1 cellular context compared by ENCODE assay signal in genomic region chr17:60766778-60767190, GRCh38.
TF ChIP-seq lines count a peak whose summit lies in the region.

No MANE protein-coding gene starts in this region.

TF ChIP-seq in HepG2, 621 proteins besides CTCF, POLR2A, EP300 and RAD21 (continues in another document):
- TF ChIP-seq POGZ (CRISPR knock-in tag; IDR thresholded peaks at IDR 0.05) (peak; percentile 72), ZNF468 (CRISPR knock-in tag; IDR thresholded peaks at IDR 0.05) (no peak), GTF3A (CRISPR knock-in tag; conservative IDR thresholded peaks at IDR 0.05) (no peak), ZNF546 (CRISPR knock-in tag; conservative IDR thresholded peaks at IDR 0.05) (no peak), ZKSCAN5 (CRISPR knock-in tag; IDR thresholded peaks at IDR 0.05) (no peak), HOMEZ (CRISPR knock-in tag; IDR thresholded peaks at IDR 0.05; ENCODE audit: low read depth) (0 out of 2 replicates have a peak, but pooled peaks have one; percentile 44), ETV5 (CRISPR knock-in tag; IDR thresholded peaks at IDR 0.05; ENCODE audit: borderline replicate concordance) (peak; percentile 47; the same call in 1 of the 2 replicates), HOXA3 (CRISPR knock-in tag; IDR thresholded peaks at IDR 0.05) (peak; percentile 81), ZNF331 (CRISPR knock-in tag; IDR thresholded peaks at IDR 0.05) (0 out of 2 replicates have a peak, but pooled peaks have one; percentile 40), SSRP1 (CRISPR knock-in tag; IDR thresholded peaks at IDR 0.05) (no peak), ZNF605 (CRISPR knock-in tag; IDR thresholded peaks at IDR 0.05) (no peak), ZNF225 (CRISPR knock-in tag; IDR thresholded peaks at IDR 0.05) (0 out of 2 replicates have a peak, but pooled peaks have one; percentile 28), RCOR2 (CRISPR knock-in tag; IDR thresholded peaks at IDR 0.05) (no peak), RXRA (CRISPR knock-in tag; IDR thresholded peaks at IDR 0.05) (peak; percentile 40; the same call in 1 of the 2 replicates), SP5 (CRISPR knock-in tag; IDR thresholded peaks at IDR 0.05; ENCODE audit: borderline replicate concordance, low read depth) (peak; percentile 74), GTF2F1 (IDR thresholded peaks at IDR 0.05; ENCODE audit: low read length) (no peak), SETDB1 (CRISPR knock-in tag; IDR thresholded peaks at IDR 0.05; ENCODE audit: borderline replicate concordance) (0 out of 2 replicates have a peak, but pooled peaks have one; percentile 69), PREB (CRISPR knock-in tag; IDR thresholded peaks at IDR 0.05) (no peak), PRPF4 (IDR thresholded peaks at IDR 0.05; ENCODE audit: low read depth, low read length, poor library complexity, severe bottlenecking) (peak; percentile 48), SALL2 (CRISPR knock-in tag; IDR thresholded peaks at IDR 0.05) (no peak), ZNF558 (CRISPR knock-in tag; IDR thresholded peaks at IDR 0.05; ENCODE audit: borderline replicate concordance) (no peak), NONO (IDR thresholded peaks at IDR 0.05) (no peak), NONO (CRISPR knock-in tag; conservative IDR thresholded peaks at IDR 0.05) (0 out of 2 replicates have a peak, but pooled peaks have one; percentile 45), BRD4 (CRISPR knock-in tag; IDR thresholded peaks at IDR 0.05) (no peak), LCORL (IDR thresholded peaks at IDR 0.05) (no peak), LCORL (CRISPR knock-in tag; IDR thresholded peaks at IDR 0.05) (no peak), GPBP1L1 (CRISPR knock-in tag; IDR thresholded peaks at IDR 0.05) (no peak), ZNF768 (CRISPR knock-in tag; IDR thresholded peaks at IDR 0.05) (no peak), HHEX (CRISPR knock-in tag; IDR thresholded peaks at IDR 0.05) (no peak), ZNF350 (CRISPR knock-in tag; IDR thresholded peaks at IDR 0.05; ENCODE audit: borderline replicate concordance, low read depth) (peak; percentile 62; the same call in 1 of the 2 replicates), ELF3 (CRISPR knock-in tag; IDR thresholded peaks at IDR 0.05) (peak; percentile 45; the same call in 1 of the 2 replicates)
- TF ChIP-seq, protein P1, sequence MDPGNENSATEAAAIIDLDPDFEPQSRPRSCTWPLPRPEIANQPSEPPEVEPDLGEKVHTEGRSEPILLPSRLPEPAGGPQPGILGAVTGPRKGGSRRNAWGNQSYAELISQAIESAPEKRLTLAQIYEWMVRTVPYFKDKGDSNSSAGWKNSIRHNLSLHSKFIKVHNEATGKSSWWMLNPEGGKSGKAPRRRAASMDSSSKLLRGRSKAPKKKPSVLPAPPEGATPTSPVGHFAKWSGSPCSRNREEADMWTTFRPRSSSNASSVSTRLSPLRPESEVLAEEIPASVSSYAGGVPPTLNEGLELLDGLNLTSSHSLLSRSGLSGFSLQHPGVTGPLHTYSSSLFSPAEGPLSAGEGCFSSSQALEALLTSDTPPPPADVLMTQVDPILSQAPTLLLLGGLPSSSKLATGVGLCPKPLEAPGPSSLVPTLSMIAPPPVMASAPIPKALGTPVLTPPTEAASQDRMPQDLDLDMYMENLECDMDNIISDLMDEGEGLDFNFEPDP (CRISPR knock-in tag; conservative IDR thresholded peaks at IDR 0.05) = 0 out of 2 replicates have a peak, but pooled peaks have one; percentile 35
- TF ChIP-seq, protein P2, sequence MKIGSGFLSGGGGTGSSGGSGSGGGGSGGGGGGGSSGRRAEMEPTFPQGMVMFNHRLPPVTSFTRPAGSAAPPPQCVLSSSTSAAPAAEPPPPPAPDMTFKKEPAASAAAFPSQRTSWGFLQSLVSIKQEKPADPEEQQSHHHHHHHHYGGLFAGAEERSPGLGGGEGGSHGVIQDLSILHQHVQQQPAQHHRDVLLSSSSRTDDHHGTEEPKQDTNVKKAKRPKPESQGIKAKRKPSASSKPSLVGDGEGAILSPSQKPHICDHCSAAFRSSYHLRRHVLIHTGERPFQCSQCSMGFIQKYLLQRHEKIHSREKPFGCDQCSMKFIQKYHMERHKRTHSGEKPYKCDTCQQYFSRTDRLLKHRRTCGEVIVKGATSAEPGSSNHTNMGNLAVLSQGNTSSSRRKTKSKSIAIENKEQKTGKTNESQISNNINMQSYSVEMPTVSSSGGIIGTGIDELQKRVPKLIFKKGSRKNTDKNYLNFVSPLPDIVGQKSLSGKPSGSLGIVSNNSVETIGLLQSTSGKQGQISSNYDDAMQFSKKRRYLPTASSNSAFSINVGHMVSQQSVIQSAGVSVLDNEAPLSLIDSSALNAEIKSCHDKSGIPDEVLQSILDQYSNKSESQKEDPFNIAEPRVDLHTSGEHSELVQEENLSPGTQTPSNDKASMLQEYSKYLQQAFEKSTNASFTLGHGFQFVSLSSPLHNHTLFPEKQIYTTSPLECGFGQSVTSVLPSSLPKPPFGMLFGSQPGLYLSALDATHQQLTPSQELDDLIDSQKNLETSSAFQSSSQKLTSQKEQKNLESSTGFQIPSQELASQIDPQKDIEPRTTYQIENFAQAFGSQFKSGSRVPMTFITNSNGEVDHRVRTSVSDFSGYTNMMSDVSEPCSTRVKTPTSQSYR (CRISPR knock-in tag; IDR thresholded peaks at IDR 0.05; ENCODE audit: borderline replicate concordance) = peak; percentile 97
- TF ChIP-seq, protein P3, sequence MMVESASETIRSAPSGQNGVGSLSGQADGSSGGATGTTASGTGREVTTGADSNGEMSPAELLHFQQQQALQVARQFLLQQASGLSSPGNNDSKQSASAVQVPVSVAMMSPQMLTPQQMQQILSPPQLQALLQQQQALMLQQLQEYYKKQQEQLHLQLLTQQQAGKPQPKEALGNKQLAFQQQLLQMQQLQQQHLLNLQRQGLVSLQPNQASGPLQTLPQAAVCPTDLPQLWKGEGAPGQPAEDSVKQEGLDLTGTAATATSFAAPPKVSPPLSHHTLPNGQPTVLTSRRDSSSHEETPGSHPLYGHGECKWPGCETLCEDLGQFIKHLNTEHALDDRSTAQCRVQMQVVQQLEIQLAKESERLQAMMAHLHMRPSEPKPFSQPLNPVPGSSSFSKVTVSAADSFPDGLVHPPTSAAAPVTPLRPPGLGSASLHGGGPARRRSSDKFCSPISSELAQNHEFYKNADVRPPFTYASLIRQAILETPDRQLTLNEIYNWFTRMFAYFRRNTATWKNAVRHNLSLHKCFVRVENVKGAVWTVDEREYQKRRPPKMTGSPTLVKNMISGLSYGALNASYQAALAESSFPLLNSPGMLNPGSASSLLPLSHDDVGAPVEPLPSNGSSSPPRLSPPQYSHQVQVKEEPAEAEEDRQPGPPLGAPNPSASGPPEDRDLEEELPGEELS (CRISPR knock-in tag; IDR thresholded peaks at IDR 0.05) = peak; percentile 53; the same call in 1 of the 2 replicates
- TF ChIP-seq, protein P4, sequence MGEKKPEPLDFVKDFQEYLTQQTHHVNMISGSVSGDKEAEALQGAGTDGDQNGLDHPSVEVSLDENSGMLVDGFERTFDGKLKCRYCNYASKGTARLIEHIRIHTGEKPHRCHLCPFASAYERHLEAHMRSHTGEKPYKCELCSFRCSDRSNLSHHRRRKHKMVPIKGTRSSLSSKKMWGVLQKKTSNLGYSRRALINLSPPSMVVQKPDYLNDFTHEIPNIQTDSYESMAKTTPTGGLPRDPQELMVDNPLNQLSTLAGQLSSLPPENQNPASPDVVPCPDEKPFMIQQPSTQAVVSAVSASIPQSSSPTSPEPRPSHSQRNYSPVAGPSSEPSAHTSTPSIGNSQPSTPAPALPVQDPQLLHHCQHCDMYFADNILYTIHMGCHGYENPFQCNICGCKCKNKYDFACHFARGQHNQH (CRISPR knock-in tag; IDR thresholded peaks at IDR 0.05) = 0 out of 2 replicates have a peak, but pooled peaks have one; percentile 34
- TF ChIP-seq, protein P5, sequence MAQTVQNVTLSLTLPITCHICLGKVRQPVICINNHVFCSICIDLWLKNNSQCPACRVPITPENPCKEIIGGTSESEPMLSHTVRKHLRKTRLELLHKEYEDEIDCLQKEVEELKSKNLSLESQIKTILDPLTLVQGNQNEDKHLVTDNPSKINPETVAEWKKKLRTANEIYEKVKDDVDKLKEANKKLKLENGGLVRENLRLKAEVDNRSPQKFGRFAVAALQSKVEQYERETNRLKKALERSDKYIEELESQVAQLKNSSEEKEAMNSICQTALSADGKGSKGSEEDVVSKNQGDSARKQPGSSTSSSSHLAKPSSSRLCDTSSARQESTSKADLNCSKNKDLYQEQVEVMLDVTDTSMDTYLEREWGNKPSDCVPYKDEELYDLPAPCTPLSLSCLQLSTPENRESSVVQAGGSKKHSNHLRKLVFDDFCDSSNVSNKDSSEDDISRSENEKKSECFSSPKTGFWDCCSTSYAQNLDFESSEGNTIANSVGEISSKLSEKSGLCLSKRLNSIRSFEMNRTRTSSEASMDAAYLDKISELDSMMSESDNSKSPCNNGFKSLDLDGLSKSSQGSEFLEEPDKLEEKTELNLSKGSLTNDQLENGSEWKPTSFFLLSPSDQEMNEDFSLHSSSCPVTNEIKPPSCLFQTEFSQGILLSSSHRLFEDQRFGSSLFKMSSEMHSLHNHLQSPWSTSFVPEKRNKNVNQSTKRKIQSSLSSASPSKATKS (CRISPR knock-in tag; IDR thresholded peaks at IDR 0.05) = no peak
- TF ChIP-seq, protein P6, sequence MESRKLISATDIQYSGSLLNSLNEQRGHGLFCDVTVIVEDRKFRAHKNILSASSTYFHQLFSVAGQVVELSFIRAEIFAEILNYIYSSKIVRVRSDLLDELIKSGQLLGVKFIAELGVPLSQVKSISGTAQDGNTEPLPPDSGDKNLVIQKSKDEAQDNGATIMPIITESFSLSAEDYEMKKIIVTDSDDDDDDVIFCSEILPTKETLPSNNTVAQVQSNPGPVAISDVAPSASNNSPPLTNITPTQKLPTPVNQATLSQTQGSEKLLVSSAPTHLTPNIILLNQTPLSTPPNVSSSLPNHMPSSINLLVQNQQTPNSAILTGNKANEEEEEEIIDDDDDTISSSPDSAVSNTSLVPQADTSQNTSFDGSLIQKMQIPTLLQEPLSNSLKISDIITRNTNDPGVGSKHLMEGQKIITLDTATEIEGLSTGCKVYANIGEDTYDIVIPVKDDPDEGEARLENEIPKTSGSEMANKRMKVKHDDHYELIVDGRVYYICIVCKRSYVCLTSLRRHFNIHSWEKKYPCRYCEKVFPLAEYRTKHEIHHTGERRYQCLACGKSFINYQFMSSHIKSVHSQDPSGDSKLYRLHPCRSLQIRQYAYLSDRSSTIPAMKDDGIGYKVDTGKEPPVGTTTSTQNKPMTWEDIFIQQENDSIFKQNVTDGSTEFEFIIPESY (CRISPR knock-in tag; IDR thresholded peaks at IDR 0.05) = peak; percentile 81
